ENCODE assay signal across 22 cellular contexts in the genomic region with DNA sequence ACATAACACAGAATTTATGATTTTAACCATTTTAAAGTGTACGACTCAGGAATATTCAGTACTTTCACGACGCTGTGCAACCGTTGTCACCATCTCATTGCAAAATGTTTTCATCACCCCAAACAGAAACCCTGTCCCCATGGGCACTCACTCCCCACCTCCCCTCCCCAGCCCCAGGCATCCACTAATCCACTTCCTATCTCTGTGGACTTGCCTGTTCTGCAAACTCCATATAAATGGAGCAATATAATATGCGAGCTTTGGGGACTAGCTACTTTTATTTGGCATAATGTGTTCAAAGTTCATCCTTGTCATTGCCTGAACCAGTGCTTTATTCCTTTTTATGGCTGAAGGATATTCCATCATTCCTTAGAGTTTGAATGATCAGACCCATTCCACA. TPM values are rescaled to one million over a fixed set of nuclear protein-coding genes. Genes with fewer than 3 reads are reported as not detected.
A peak's percentile ranks its signal among the peaks of the same experiment; 100 is the strongest.
DNase-seq lines count a peak whose midpoint lies in the region; ATAC-seq, FAIRE-seq and TF ChIP-seq lines count a peak whose summit lies in the region.
"Had no signal": no experiment of that assay in that cellular context is flagged by ENCODE, and none has a peak within 500 bp of the region (broad histone marks: within the 10 kb centered on the region; RNA-seq: fewer than 3 reads in every experiment).

No MANE protein-coding gene starts in this region.

- FAIRE-seq in HTR-8/SVneo (lab: Jason Lieb, UNC) = no peak
- FAIRE-seq: GM12878, H1, HepG2 had no signal

- intact Hi-C loops in left colon (cut with DNase I, micrococcal nuclease) = no loop called here

- H3K4me3 ChIP-seq in HL-60 (replicated peaks; ENCODE audit: insufficient read depth, low read length) = no peak overlapping the region
- no peak overlapping the region for H3K4me3 ChIP-seq in NB4 (ENCODE audit: low read depth, low read length)
- H3K4me3 ChIP-seq: BLaER1 treated with 17β-estradiol and CSF1 and Interleukin-3, amounts not matched to agents 10 nM and 100 nM; GM12878; HAP-1 had no signal

- no peaks in the 10 kb centered on the region for H3K9me3 Mint-ChIP-seq in chondrocyte (ENCODE audit: low read depth)
- no peaks in the 10 kb centered on the region for H3K9me3 Mint-ChIP-seq in type B pancreatic cell
- H3K9me3 Mint-ChIP-seq: CD4-positive, CD25-positive, alpha-beta regulatory T cell; CD8-positive, alpha-beta memory T cell; IgD-negative memory B cell had no signal

- TF ChIP-seq CTCF in HL-60 (IDR thresholded peaks at IDR 0.05; ENCODE audit: insufficient read depth, low read length) (no peak), NB4 (IDR thresholded peaks at IDR 0.05; ENCODE audit: low read depth, low read length) (no peak), chondrocyte (IDR thresholded peaks at IDR 0.05) (no peak), type B pancreatic cell (conservative IDR thresholded peaks at IDR 0.05) (no peak), omental fat pad (IDR thresholded peaks at IDR 0.05) (no peak)

- H3K27me3 Mint-ChIP-seq in chondrocyte (ENCODE audit: low read depth) (peaks cover 18% of the 10 kb centered on the region), type B pancreatic cell (peaks cover 6% of the 10 kb centered on the region)

- ATAC-seq in left colon = peak; percentile 88
- ATAC-seq in HG03280 (IDR thresholded peaks at IDR 0.05; ENCODE audit: unreplicated experiment) = no peak
- no peak for ATAC-seq in omental fat pad (ENCODE audit: low FRiP score)
- ATAC-seq: GM12878, HepG2 had no signal

- H3K4me1 Mint-ChIP-seq in chondrocyte (ENCODE audit: low read depth) (no peaks in the 10 kb centered on the region), type B pancreatic cell (ENCODE audit: unreplicated experiment) (peaks cover 4% of the 10 kb centered on the region)
- H3K4me1 Mint-ChIP-seq: CD4-positive, CD25-positive, alpha-beta regulatory T cell; CD8-positive, alpha-beta memory T cell had no signal

- H3K4me3 Mint-ChIP-seq in chondrocyte (ENCODE audit: unreplicated experiment) (no peak overlapping the region), type B pancreatic cell (no peak overlapping the region)
- H3K4me3 Mint-ChIP-seq: B cell; CD4-positive, CD25-positive, alpha-beta regulatory T cell; CD8-positive, alpha-beta memory T cell had no signal

- H3K27ac ChIP-seq in HL-60 (replicated peaks) = peak overlapping the region; percentile 41; the same call in 1 of the 2 replicates
- H3K27ac ChIP-seq: BLaER1 treated with 17β-estradiol and CSF1 and Interleukin-3, amounts not matched to agents 10 nM and 100 nM had no signal

- DNase-seq in HL-60 (ENCODE audit: low read depth in 1 of 2, low spot score in 1 of 2) (peak in 1 of 2 experiments; percentile 68), NB4 (ENCODE audit: low read depth) (peak; percentile 70), chondrocyte (ENCODE audit: low spot score) (peak; percentile 4), left colon (no peak), type B pancreatic cell (ENCODE audit: extremely low spot score, unreplicated experiment) (no peak), HTR-8/SVneo (ENCODE audit: insufficient read length, low spot score) (no peak), omental fat pad (ENCODE audit: low spot score) (no peak)
- DNase-seq: CD4-positive, CD25-positive, alpha-beta regulatory T cell; CD8-positive, alpha-beta memory T cell; COR-L47; DMS 273 treated with DMSO at 0.1 percent for 48 hours; DMS53; DND-41; EL had no signal

- H3K36me3 Mint-ChIP-seq in chondrocyte (ENCODE audit: low read depth) (no peaks in the 10 kb centered on the region), type B pancreatic cell (no peaks in the 10 kb centered on the region)
- H3K36me3 Mint-ChIP-seq: CD4-positive, CD25-positive, alpha-beta regulatory T cell; CD8-positive, alpha-beta memory T cell; IgD-negative memory B cell had no signal

- H3K27me3 ChIP-seq in HL-60 (ENCODE audit: insufficient read depth, poor library complexity, severe bottlenecking) = no peaks in the 10 kb centered on the region
- H3K27me3 ChIP-seq: BLaER1 treated with 17β-estradiol and CSF1 and Interleukin-3, amounts not matched to agents 10 nM and 100 nM had no signal

- TF ChIP-seq POLR2A in NB4 (IDR thresholded peaks at IDR 0.05; ENCODE audit: extremely low read depth, insufficient read length) = no peak

- H3K27ac Mint-ChIP-seq in chondrocyte (ENCODE audit: unreplicated experiment) (no peak overlapping the region), type B pancreatic cell (no peak overlapping the region)
- H3K27ac Mint-ChIP-seq: B cell; CD4-positive, CD25-positive, alpha-beta regulatory T cell; CD8-positive, alpha-beta memory T cell; IgD-negative memory B cell had no signal

RNA-seq across cellular contexts. Expression of a gene that starts 7.3 kb away (rescaled TPM):
- 19.5 to 32.5 TPM (median 30.9 TPM) in 3 replicates for total RNA-seq in chondrocyte
- total RNA-seq in left colon = 10 to 100 TPM; 81.9 to 84.9 TPM
- total RNA-seq in type B pancreatic cell (ENCODE audit: low replicate concordance) = 33.7 and 55.3 TPM in 2 replicates
- 100 to 1,000 TPM in 1 of 4 donors, 10 to 100 TPM in 3; 67.1 to 120 (median 80.2) TPM for total RNA-seq in omental fat pad

RNA-seq across cellular contexts. Expression of a gene that starts 47.2 kb away (rescaled TPM):
- total RNA-seq in chondrocyte (29.9 to 36.4 TPM (median 34.1 TPM) in 3 replicates), left colon (100 to 1,000 TPM in 1 of 2 donors, 10 to 100 TPM in 1; 78.3 to 106 TPM), type B pancreatic cell (ENCODE audit: low replicate concordance) (40.9 and 44.1 TPM in 2 replicates), omental fat pad (10 to 100 TPM; 13.6 to 24.1 (median 19.4) TPM)

Comparison
In these comparisons a context has a peak if more than half of its experiments do, and no peak if none do; other contexts are left out.
1. DNase-seq: peak in NB4 (single experiment) and chondrocyte (single experiment); none in left colon (0 of 2), type B pancreatic cell (single experiment), HTR-8/SVneo (single experiment) and omental fat pad (single experiment).